In the genomic region with DNA sequence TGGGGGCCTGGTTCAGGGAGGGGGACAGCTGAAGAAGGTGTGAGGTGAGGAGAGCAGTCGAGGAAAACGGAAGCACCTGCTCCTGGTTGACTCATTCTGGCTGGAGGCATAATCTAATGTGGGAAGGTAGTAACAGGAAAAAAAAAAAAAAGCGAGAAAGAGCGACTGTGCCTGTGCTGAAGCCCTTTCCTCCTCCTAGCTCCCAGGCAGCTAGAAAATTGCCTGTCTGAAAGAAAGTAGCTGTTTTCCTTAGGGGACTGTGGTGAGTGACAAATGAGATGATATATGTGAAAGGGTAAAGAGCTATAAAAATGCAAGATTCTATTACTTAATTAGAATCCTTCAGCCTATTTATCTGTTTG, we compare ENCODE assay signal across 9 cellular contexts. TPM values are rescaled to one million over a fixed set of nuclear protein-coding genes. Genes with fewer than 3 reads are reported as not detected.
A peak's percentile ranks its signal among the peaks of the same experiment; 100 is the strongest.
DNase-seq lines count a peak whose midpoint lies in the region; ATAC-seq and TF ChIP-seq lines count a peak whose summit lies in the region.
"Had no signal": no experiment of that assay in that cellular context is flagged by ENCODE, and none has a peak within 500 bp of the region (broad histone marks: within the 10 kb centered on the region; RNA-seq: fewer than 3 reads in every experiment).

No MANE protein-coding gene starts in this region.

- H3K4me3 ChIP-seq in CD8-positive, alpha-beta memory T cell (ENCODE audit: low read length) = peak overlapping the region; percentile 79
- peak overlapping the region; percentile 74 for H3K4me3 ChIP-seq in NB4 (ENCODE audit: low read depth, low read length)
- H3K4me3 ChIP-seq in colonic mucosa = peak overlapping the region; percentile 48
- peak overlapping the region; percentile 80 for H3K4me3 ChIP-seq in naive thymus-derived CD4-positive, alpha-beta T cell (ENCODE audit: low read length)

- CTCF ChIA-PET in CD8-positive, alpha-beta memory T cell (lab: Charles Lee) = interaction anchor here (0.9 to 1.4 kb wide), 3 partner anchors 10 to 272 kb away, joined by 3 to 4 read pairs (median 4); no protein-coding TSS in a partner anchor
- CTCF ChIA-PET in naive thymus-derived CD4-positive, alpha-beta T cell (lab: Charles Lee) = interaction anchor here (0.6 to 1.4 kb wide), 7 partner anchors 8 to 474 kb away, joined by 3 to 4 read pairs (median 4); no protein-coding TSS in a partner anchor

- no peak overlapping the region for H3K27ac ChIP-seq in CD8-positive, alpha-beta memory T cell (ENCODE audit: low read depth, low read length)
- H3K27ac ChIP-seq in colonic mucosa = peak overlapping the region; percentile 47
- H3K27ac ChIP-seq in naive thymus-derived CD4-positive, alpha-beta T cell (ENCODE audit: low read depth, low read length) = no peak overlapping the region

- H3K36me3 Mint-ChIP-seq in CD8-positive, alpha-beta memory T cell = no peaks in the 10 kb centered on the region
- no peaks in the 10 kb centered on the region for H3K36me3 Mint-ChIP-seq in naive thymus-derived CD4-positive, alpha-beta T cell
- H3K36me3 Mint-ChIP-seq in HFFc6 (ENCODE audit: low read depth) = peaks cover 13% of the 10 kb centered on the region

- TF ChIP-seq CTCF in NB4 (IDR thresholded peaks at IDR 0.05; ENCODE audit: low read depth, low read length) (no peak), colonic mucosa (IDR thresholded peaks at IDR 0.05) (no peak), HFFc6 (IDR thresholded peaks at IDR 0.05) (no peak)

- H3K4me1 ChIP-seq in CD8-positive, alpha-beta memory T cell (ENCODE audit: insufficient read depth, low read length) = no peaks in the 10 kb centered on the region
- H3K4me1 ChIP-seq in colonic mucosa = no peaks in the 10 kb centered on the region
- peaks cover 7 to 10% of the 10 kb centered on the region in 2 donors for H3K4me1 ChIP-seq in naive thymus-derived CD4-positive, alpha-beta T cell (ENCODE audit: control insufficient read depth in 2 of 2, insufficient read depth in 2 of 2, low read length in 2 of 2)

- intact Hi-C loops in colonic mucosa (cut with DNase I) = no loop called here
- intact Hi-C loops in naive thymus-derived CD4-positive, alpha-beta T cell (cut with micrococcal nuclease) = loop anchor here (1.0 to 10.0 kb wide), 11 partner anchors 45 to 415 kb away; a partner anchor contains a TSS

- peak overlapping the region in 2 of 8 donors; percentile 36 to 79 for H3K27ac Mint-ChIP-seq in CD8-positive, alpha-beta memory T cell
- H3K27ac Mint-ChIP-seq in naive thymus-derived CD4-positive, alpha-beta T cell = peak overlapping the region in 3 of 9 donors; percentile 46 to 88 (median 50)
- no peak overlapping the region for H3K27ac Mint-ChIP-seq in HFFc6

- no peaks in the 10 kb centered on the region for H3K27me3 ChIP-seq in CD8-positive, alpha-beta memory T cell (ENCODE audit: insufficient read depth, low read length, poor library complexity, severe bottlenecking)
- no peaks in the 10 kb centered on the region for H3K27me3 ChIP-seq in colonic mucosa
- H3K27me3 ChIP-seq in naive thymus-derived CD4-positive, alpha-beta T cell (ENCODE audit: control insufficient read depth in 2 of 2, insufficient read depth in 2 of 2, low read length in 2 of 2) = no peaks in the 10 kb centered on the region

- H3K9me3 ChIP-seq in CD8-positive, alpha-beta memory T cell (ENCODE audit: low read length) = no peaks in the 10 kb centered on the region
- no peaks in the 10 kb centered on the region for H3K9me3 ChIP-seq in colonic mucosa
- no peaks in the 10 kb centered on the region for H3K9me3 ChIP-seq in naive thymus-derived CD4-positive, alpha-beta T cell (ENCODE audit: control insufficient read depth in 2 of 3, low read length in 3 of 3)

- no peaks in the 10 kb centered on the region for H3K36me3 ChIP-seq in CD8-positive, alpha-beta memory T cell (ENCODE audit: insufficient read depth, low read length)
- no peaks in the 10 kb centered on the region for H3K36me3 ChIP-seq in colonic mucosa
- no peaks in the 10 kb centered on the region for H3K36me3 ChIP-seq in naive thymus-derived CD4-positive, alpha-beta T cell (ENCODE audit: control insufficient read depth in 2 of 3, insufficient read depth in 3 of 3, low read length in 3 of 3)

- peak overlapping the region; percentile 64 to 67 for H3K9ac ChIP-seq in colonic mucosa (ENCODE audit: low read depth in 2 of 2, low read length in 2 of 2)

- POLR2A ChIA-PET in CD8-positive, alpha-beta memory T cell (lab: Charles Lee) = no interaction called here
- POLR2A ChIA-PET in naive thymus-derived CD4-positive, alpha-beta T cell (lab: Charles Lee) = no interaction called here

- H3K27me3 Mint-ChIP-seq in CD8-positive, alpha-beta memory T cell = peaks cover 41 to 78% of the 10 kb centered on the region in 2 donors
- peaks cover 5 to 67% (median 31%) of the 10 kb centered on the region in 5 donors for H3K27me3 Mint-ChIP-seq in naive thymus-derived CD4-positive, alpha-beta T cell
- peaks cover 54% of the 10 kb centered on the region for H3K27me3 Mint-ChIP-seq in HFFc6 (ENCODE audit: insufficient read depth)

- peak overlapping the region; percentile 82 to 92 (median 90) for H3K4me3 Mint-ChIP-seq in CD8-positive, alpha-beta memory T cell
- peak overlapping the region; percentile 85 to 94 (median 91) for H3K4me3 Mint-ChIP-seq in naive thymus-derived CD4-positive, alpha-beta T cell
- H3K4me3 Mint-ChIP-seq in HFFc6 = no peak overlapping the region

- H3K4me1 Mint-ChIP-seq in CD8-positive, alpha-beta memory T cell = peaks cover 22 to 34% (median 22%) of the 10 kb centered on the region in 3 donors
- peaks cover 24 to 33% (median 28%) of the 10 kb centered on the region in 7 donors for H3K4me1 Mint-ChIP-seq in naive thymus-derived CD4-positive, alpha-beta T cell
- H3K4me1 Mint-ChIP-seq in HFFc6 (ENCODE audit: low read depth) = peaks cover 31% of the 10 kb centered on the region

- no peak for DNase-seq in CD8-positive, alpha-beta memory T cell
- DNase-seq in NB4 (ENCODE audit: low read depth) (no peak), colonic mucosa (no peak), HFFc6 (no peak), left lobe of liver (ENCODE audit: low spot score) (no peak)
- no peak for DNase-seq in naive thymus-derived CD4-positive, alpha-beta T cell
- no peak for DNase-seq in stimulated activated CD4-positive, alpha-beta T cell treated with anti-CD3 and anti-CD28 coated beads, Interleukin-4, amount 100 ng/mL, for 4 hours
- DNase-seq: NCI-H1694 had no signal

- no peaks in the 10 kb centered on the region for H3K9me3 Mint-ChIP-seq in CD8-positive, alpha-beta memory T cell
- H3K9me3 Mint-ChIP-seq in naive thymus-derived CD4-positive, alpha-beta T cell = peaks cover 0 to 4% (median 0%) of the 10 kb centered on the region in 11 donors
- H3K9me3 Mint-ChIP-seq in HFFc6 = peaks cover 3% of the 10 kb centered on the region; the same call in 1 of the 2 replicates

- TF ChIP-seq POLR2A in NB4 (IDR thresholded peaks at IDR 0.05; ENCODE audit: extremely low read depth, insufficient read length) = no peak

- ATAC-seq in naive thymus-derived CD4-positive, alpha-beta T cell = no peak
- no peak for ATAC-seq in GM21515 (IDR thresholded peaks at IDR 0.05; ENCODE audit: unreplicated experiment)
- no peak for ATAC-seq in left lobe of liver

RNA-seq across cellular contexts. Expression of a gene that starts 4.9 kb away (rescaled TPM):
- 1 to 10 TPM; 1.8 to 2.7 TPM for total RNA-seq in CD8-positive, alpha-beta memory T cell
- polyA plus RNA-seq in CD8-positive, alpha-beta memory T cell = 4.3 TPM
- 10 to 100 TPM; 28.2 to 48.6 TPM for total RNA-seq in colonic mucosa
- total RNA-seq in naive thymus-derived CD4-positive, alpha-beta T cell = 1 to 10 TPM; 1.6 to 5.0 (median 4.1) TPM
- polyA plus RNA-seq in naive thymus-derived CD4-positive, alpha-beta T cell = 1 to 10 TPM; 7.0 to 8.7 TPM
- 1 to 10 TPM in 4 of 6 experiments, under 1 TPM in 2; 0.28 to 3.7 (median 2.1) TPM for total RNA-seq in HFFc6 (2021; fragmentation: NEBNext Ultra II Directional; extraction: Animal tissue kit (Norgen Biotek cat#: 25700))
- 44.4 TPM for total RNA-seq in left lobe of liver

RNA-seq across cellular contexts. Expression of a gene that starts 46.1 kb away (rescaled TPM):
- 10 to 100 TPM; 16.6 to 18.8 TPM for total RNA-seq in CD8-positive, alpha-beta memory T cell
- 23.6 TPM for polyA plus RNA-seq in CD8-positive, alpha-beta memory T cell
- total RNA-seq in colonic mucosa (10 to 100 TPM in 1 of 2 donors, 1 to 10 TPM in 1; 6.9 to 13.6 TPM), left lobe of liver (3.5 TPM)
- total RNA-seq in naive thymus-derived CD4-positive, alpha-beta T cell = 10 to 100 TPM in 3 of 5 experiments, 1 to 10 TPM in 2; 6.9 to 16.0 (median 12.6) TPM
- polyA plus RNA-seq in naive thymus-derived CD4-positive, alpha-beta T cell = 10 to 100 TPM; 26.4 to 29.6 TPM
- total RNA-seq in HFFc6 (2021; fragmentation: NEBNext Ultra II Directional; extraction: Animal tissue kit (Norgen Biotek cat#: 25700)) = 10 to 100 TPM; 14.5 to 20.9 (median 17.8) TPM
